1 cellular context compared by ENCODE assay signal in genomic region chr3:64023187-64023860, GRCh38.
TF ChIP-seq lines count a peak whose summit lies in the region.

TSS of gene PSMD6 (minus strand) at chr3:64023494. CDS start at chr3:64023419, 75 bp downstream.

TF ChIP-seq in K562, 482 proteins besides CTCF, POLR2A, EP300 and RAD21 (continued from another document and continues in another):
- TF ChIP-seq CUX1 (CRISPR knock-in tag; IDR thresholded peaks at IDR 0.05), result 0 out of 2 replicates have a peak, but pooled peaks have one; percentile 45
- TF ChIP-seq GMEB1 (CRISPR knock-in tag; IDR thresholded peaks at IDR 0.05), result 0 out of 2 replicates have a peak, but pooled peaks have one; percentile 32
- peak; percentile 84 for TF ChIP-seq EP400 (IDR thresholded peaks at IDR 0.05)
- TF ChIP-seq HDAC6 (IDR thresholded peaks at IDR 0.05; ENCODE audit: low read depth, low read length), result no peak
- no peak for TF ChIP-seq SMARCA4 (IDR thresholded peaks at IDR 0.05)
- TF ChIP-seq ARID3A (IDR thresholded peaks at IDR 0.05; ENCODE audit: borderline replicate concordance, low read depth, low read length), result no peak
- TF ChIP-seq IRF2 (CRISPR knock-in tag; IDR thresholded peaks at IDR 0.05), result no peak
- no peak for TF ChIP-seq DNMT1 (IDR thresholded peaks at IDR 0.05)
- 0 out of 2 replicates have a peak, but pooled peaks have one; percentile 36 for TF ChIP-seq MYNN (IDR thresholded peaks at IDR 0.05)
- TF ChIP-seq MYNN (CRISPR knock-in tag; IDR thresholded peaks at IDR 0.05), result no peak
- TF ChIP-seq KHSRP (IDR thresholded peaks at IDR 0.05), result no peak
- 0 out of 4 replicates have a peak, but pooled peaks of 1 of the 2 experiments have one; percentile 42 for TF ChIP-seq RCOR1 (IDR thresholded peaks at IDR 0.05; ENCODE audit: borderline replicate concordance in 1 of 2, low read depth in 2 of 2, low read length in 2 of 2)
- peak; percentile 47; the same call in 1 of the 2 replicates for TF ChIP-seq BHLHE40 (IDR thresholded peaks at IDR 0.05; ENCODE audit: low read length)
- no peak for TF ChIP-seq ZNF561 (CRISPR knock-in tag; conservative IDR thresholded peaks at IDR 0.05)
- no peak for TF ChIP-seq SRSF1 (IDR thresholded peaks at IDR 0.05; ENCODE audit: low read depth, low read length)
- TF ChIP-seq TCF3 (CRISPR knock-in tag; IDR thresholded peaks at IDR 0.05), result 0 out of 2 replicates have a peak, but pooled peaks have one; percentile 8
- peak; percentile 81 to 84 for TF ChIP-seq NRF1 (conservative IDR thresholded peaks at IDR 0.05 in 1 of 2, IDR thresholded peaks at IDR 0.05 in 1 of 2)
- no peak for TF ChIP-seq HMG20A (CRISPR knock-in tag; conservative IDR thresholded peaks at IDR 0.05)
- TF ChIP-seq ATF7 (IDR thresholded peaks at IDR 0.05), result peak; percentile 61
- peak; percentile 74 for TF ChIP-seq TAF1 (IDR thresholded peaks at IDR 0.05; ENCODE audit: control insufficient read depth, extremely low read depth, insufficient read depth, low read length, severe bottlenecking)
- TF ChIP-seq ATF1 (CRISPR knock-in tag; IDR thresholded peaks at IDR 0.05), result no peak
- TF ChIP-seq ATF1 (tag; IDR thresholded peaks at IDR 0.05), result peak; percentile 53
- TF ChIP-seq IRF1 (CRISPR knock-in tag; IDR thresholded peaks at IDR 0.05; ENCODE audit: borderline replicate concordance), result no peak
- TF ChIP-seq NEUROD1 (IDR thresholded peaks at IDR 0.05; ENCODE audit: borderline replicate concordance, low read depth, low read length, partially characterized antibody), result no peak
- peak; percentile 57 for TF ChIP-seq POLR2B (IDR thresholded peaks at IDR 0.05; ENCODE audit: low read depth, partially characterized antibody)
- TF ChIP-seq RBM22 (IDR thresholded peaks at IDR 0.05; ENCODE audit: low read depth, low read length, poor library complexity, severe bottlenecking), result no peak
- no peak for TF ChIP-seq ZNF668 (CRISPR knock-in tag; IDR thresholded peaks at IDR 0.05)
- peak in 1 of 2 experiments; percentile 66; a peak in 1 of 4 replicates for TF ChIP-seq KDM4B (IDR thresholded peaks at IDR 0.05; ENCODE audit: borderline replicate concordance in 2 of 2, low read depth in 1 of 2)
- no peak for TF ChIP-seq ZFP91 (CRISPR knock-in tag; IDR thresholded peaks at IDR 0.05)
- TF ChIP-seq MNT (conservative IDR thresholded peaks at IDR 0.05), result peak; percentile 40 to 67; a peak in 2 of 4 replicates
- peak; percentile 73 for TF ChIP-seq CCNT2 (IDR thresholded peaks at IDR 0.05; ENCODE audit: borderline replicate concordance, extremely low read depth, insufficient read length, low read depth, low read length)
- peak; percentile 89 for TF ChIP-seq THAP12 (CRISPR knock-in tag; IDR thresholded peaks at IDR 0.05)
- TF ChIP-seq PRDM10 (IDR thresholded peaks at IDR 0.05; ENCODE audit: partially characterized antibody), result peak; percentile 62
- TF ChIP-seq SMARCA5 (IDR thresholded peaks at IDR 0.05), result no peak
